ENCODE assay signal across 25 cellular contexts in the genomic region with DNA sequence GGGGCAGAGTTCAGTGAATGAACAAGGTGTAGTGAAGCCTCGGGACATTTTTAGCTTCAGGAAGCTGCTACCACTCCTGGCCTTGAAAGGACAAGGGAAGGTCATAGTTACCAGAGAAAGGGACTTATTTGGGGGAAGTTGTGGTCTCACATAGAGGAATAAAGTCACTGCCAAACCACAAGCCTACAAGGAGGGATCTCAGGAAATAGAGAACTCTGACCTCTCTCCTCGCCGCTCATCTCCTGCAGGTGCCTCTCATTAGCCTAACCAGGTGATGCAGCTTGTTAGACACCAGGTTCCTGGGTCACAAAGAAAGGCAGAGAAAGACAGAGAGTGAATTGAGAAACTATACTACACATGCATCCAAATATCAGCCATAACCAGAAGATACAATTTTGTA. TPM values are rescaled to one million over a fixed set of nuclear protein-coding genes. Genes with fewer than 3 reads are reported as not detected.
DNase-seq lines count a peak whose midpoint lies in the region; TF ChIP-seq lines count a peak whose summit lies in the region.
"Had no signal": no experiment of that assay in that cellular context is flagged by ENCODE, and none has a peak within 500 bp of the region (broad histone marks: within the 10 kb centered on the region; RNA-seq: fewer than 3 reads in every experiment).

No MANE protein-coding gene starts in this region.

- peak overlapping the region; percentile 68 for H3K27ac ChIP-seq in neutrophil
- H3K27ac ChIP-seq: 22Rv1, ascending aorta, dorsolateral prefrontal cortex, GM23248, neural progenitor cell, sigmoid colon, SJCRH30 had no signal

- H3K9me3 ChIP-seq in neutrophil: no peaks in the 10 kb centered on the region
- H3K9me3 ChIP-seq: sigmoid colon, SJCRH30 had no signal

- H3K4me3 ChIP-seq in NB4 (ENCODE audit: low read depth, low read length): no peak overlapping the region
- peak overlapping the region in 1 of 2 experiments; percentile 42 for H3K4me3 ChIP-seq in neutrophil (ENCODE audit: low read depth in 1 of 2, low read length in 1 of 2)
- H3K4me3 ChIP-seq: ascending aorta, dorsolateral prefrontal cortex, GM23248, neural progenitor cell, sigmoid colon, SJCRH30 had no signal

- no peaks in the 10 kb centered on the region for H3K27me3 ChIP-seq in neutrophil
- H3K27me3 ChIP-seq: ascending aorta, dorsolateral prefrontal cortex, sigmoid colon had no signal

- H3K36me3 ChIP-seq in neutrophil: no peaks in the 10 kb centered on the region
- H3K36me3 ChIP-seq: ascending aorta, sigmoid colon, SJCRH30 had no signal

- no peak overlapping the region for H3K4me3 Mint-ChIP-seq in activated CD4-positive, alpha-beta memory T cell treated with anti-CD3 and anti-CD28 coated beads, Interleukin-2, amount 10 ng/mL, durations not matched to agents 7 days and 5 days
- no peak overlapping the region for H3K4me3 Mint-ChIP-seq in activated CD4-positive, alpha-beta memory T cell treated with anti-CD3 and anti-CD28 coated beads for 36 hours
- H3K4me3 Mint-ChIP-seq in activated T-helper 2 cell treated with anti-CD3 and anti-CD28 coated beads, Interferon-gamma antibody, Interleukin-2, Interleukin-4, amounts not matched to agents 10 μg/mL and 5 μg/mL and 100 μg/mL, durations not matched to agents 14 hours and 24 hours and 36 hours (ENCODE audit: low read depth): no peak overlapping the region
- H3K4me3 Mint-ChIP-seq: activated naive CD8-positive, alpha-beta T cell treated with anti-CD3 and anti-CD28 coated beads for 36 hours; CD8-positive, alpha-beta memory T cell; neural progenitor cell; T-helper 17 cell; type B pancreatic cell had no signal

- in situ Hi-C loops in SK-MEL-5 (cut with HindIII; ENCODE audit: low pct_unique_long_range_greater_than_20kb, low sequenced_read_pairs): no loop called here

- intact Hi-C loops in activated CD4-positive, alpha-beta memory T cell treated with anti-CD3 and anti-CD28 coated beads for 36 hours (cut with micrococcal nuclease): no loop called here
- intact Hi-C loops in activated T-helper 2 cell treated with anti-CD3 and anti-CD28 coated beads, Interferon-gamma antibody, Interleukin-2, Interleukin-4, amounts not matched to agents 10 μg/mL and 5 μg/mL and 100 μg/mL, durations not matched to agents 14 hours and 24 hours and 36 hours (cut with micrococcal nuclease): no loop called here

- TF ChIP-seq POLR2A in NB4 (IDR thresholded peaks at IDR 0.05; ENCODE audit: extremely low read depth, insufficient read length): no peak

- H3K36me3 Mint-ChIP-seq in activated CD4-positive, alpha-beta memory T cell treated with anti-CD3 and anti-CD28 coated beads, Interleukin-2, amount 10 ng/mL, durations not matched to agents 7 days and 5 days (ENCODE audit: low read depth): no peaks in the 10 kb centered on the region
- peaks cover 10% of the 10 kb centered on the region for H3K36me3 Mint-ChIP-seq in activated CD4-positive, alpha-beta memory T cell treated with anti-CD3 and anti-CD28 coated beads for 36 hours
- H3K36me3 Mint-ChIP-seq in activated T-helper 2 cell treated with anti-CD3 and anti-CD28 coated beads, Interferon-gamma antibody, Interleukin-2, Interleukin-4, amounts not matched to agents 10 μg/mL and 5 μg/mL and 100 μg/mL, durations not matched to agents 14 hours and 24 hours and 36 hours (ENCODE audit: low read depth): no peaks in the 10 kb centered on the region
- H3K36me3 Mint-ChIP-seq: neural progenitor cell, type B pancreatic cell had no signal

- H3K27me3 Mint-ChIP-seq in activated CD4-positive, alpha-beta memory T cell treated with anti-CD3 and anti-CD28 coated beads, Interleukin-2, amount 10 ng/mL, durations not matched to agents 7 days and 5 days: peaks cover 19% of the 10 kb centered on the region
- peaks cover 30% of the 10 kb centered on the region for H3K27me3 Mint-ChIP-seq in activated CD4-positive, alpha-beta memory T cell treated with anti-CD3 and anti-CD28 coated beads for 36 hours
- H3K27me3 Mint-ChIP-seq in activated T-helper 2 cell treated with anti-CD3 and anti-CD28 coated beads, Interferon-gamma antibody, Interleukin-2, Interleukin-4, amounts not matched to agents 10 μg/mL and 5 μg/mL and 100 μg/mL, durations not matched to agents 14 hours and 24 hours and 36 hours (ENCODE audit: low read depth): peaks cover 21% of the 10 kb centered on the region

- H3K4me1 ChIP-seq in neutrophil (ENCODE audit: control insufficient read depth in 1 of 2, insufficient read depth in 1 of 2, low read depth in 1 of 2, low read length in 1 of 2): peaks cover 33 to 34% of the 10 kb centered on the region in 2 experiments
- H3K4me1 ChIP-seq: ascending aorta, neural progenitor cell, SJCRH30 had no signal

- TF ChIP-seq CTCF in NB4 (IDR thresholded peaks at IDR 0.05; ENCODE audit: low read depth, low read length) (no peak), neutrophil (IDR thresholded peaks at IDR 0.05) (no peak)

- H3K4me1 Mint-ChIP-seq in activated CD4-positive, alpha-beta memory T cell treated with anti-CD3 and anti-CD28 coated beads, Interleukin-2, amount 10 ng/mL, durations not matched to agents 7 days and 5 days: no peaks in the 10 kb centered on the region
- H3K4me1 Mint-ChIP-seq in activated CD4-positive, alpha-beta memory T cell treated with anti-CD3 and anti-CD28 coated beads for 36 hours (ENCODE audit: low read depth): peaks cover 16% of the 10 kb centered on the region
- peaks cover 4% of the 10 kb centered on the region for H3K4me1 Mint-ChIP-seq in activated T-helper 2 cell treated with anti-CD3 and anti-CD28 coated beads, Interferon-gamma antibody, Interleukin-2, Interleukin-4, amounts not matched to agents 10 μg/mL and 5 μg/mL and 100 μg/mL, durations not matched to agents 14 hours and 24 hours and 36 hours (ENCODE audit: low read depth)
- H3K4me1 Mint-ChIP-seq: CD8-positive, alpha-beta memory T cell; neural progenitor cell had no signal

- POLR2A ChIA-PET in activated CD4-positive, alpha-beta memory T cell treated with anti-CD3 and anti-CD28 coated beads, Interleukin-2, amount 10 ng/mL, durations not matched to agents 7 days and 5 days (lab: Charles Lee): no interaction called here
- POLR2A ChIA-PET in activated CD4-positive, alpha-beta memory T cell treated with anti-CD3 and anti-CD28 coated beads for 36 hours (lab: Charles Lee): no interaction called here

- H3K9me3 Mint-ChIP-seq in activated CD4-positive, alpha-beta memory T cell treated with anti-CD3 and anti-CD28 coated beads, Interleukin-2, amount 10 ng/mL, durations not matched to agents 7 days and 5 days: peaks cover 23% of the 10 kb centered on the region
- peaks cover 20% of the 10 kb centered on the region for H3K9me3 Mint-ChIP-seq in activated CD4-positive, alpha-beta memory T cell treated with anti-CD3 and anti-CD28 coated beads for 36 hours
- peaks cover 25% of the 10 kb centered on the region for H3K9me3 Mint-ChIP-seq in activated T-helper 2 cell treated with anti-CD3 and anti-CD28 coated beads, Interferon-gamma antibody, Interleukin-2, Interleukin-4, amounts not matched to agents 10 μg/mL and 5 μg/mL and 100 μg/mL, durations not matched to agents 14 hours and 24 hours and 36 hours

- no peak overlapping the region for H3K27ac Mint-ChIP-seq in activated CD4-positive, alpha-beta memory T cell treated with anti-CD3 and anti-CD28 coated beads, Interleukin-2, amount 10 ng/mL, durations not matched to agents 7 days and 5 days
- no peak overlapping the region for H3K27ac Mint-ChIP-seq in activated CD4-positive, alpha-beta memory T cell treated with anti-CD3 and anti-CD28 coated beads for 36 hours
- H3K27ac Mint-ChIP-seq in activated T-helper 2 cell treated with anti-CD3 and anti-CD28 coated beads, Interferon-gamma antibody, Interleukin-2, Interleukin-4, amounts not matched to agents 10 μg/mL and 5 μg/mL and 100 μg/mL, durations not matched to agents 14 hours and 24 hours and 36 hours: no peak overlapping the region
- H3K27ac Mint-ChIP-seq: activated naive CD8-positive, alpha-beta T cell treated with anti-CD3 and anti-CD28 coated beads for 36 hours; CD8-positive, alpha-beta memory T cell; neural progenitor cell; progenitor cell of endocrine pancreas; T-helper 17 cell; type B pancreatic cell had no signal

- peak; percentile 1 for DNase-seq in activated CD4-positive, alpha-beta memory T cell treated with anti-CD3 and anti-CD28 coated beads, Interleukin-2, amount 10 ng/mL, durations not matched to agents 7 days and 5 days
- no peak for DNase-seq in activated CD4-positive, alpha-beta memory T cell treated with anti-CD3 and anti-CD28 coated beads for 36 hours
- peak; percentile 80 for DNase-seq in NB4 (ENCODE audit: low read depth)
- DNase-seq in SK-MEL-5 (ENCODE audit: low read depth, low spot score): peak; percentile 45
- no peak for DNase-seq in hepatic stellate cell (ENCODE audit: low spot score)
- no peak for DNase-seq in activated T-helper 2 cell treated with anti-CD3 and anti-CD28 coated beads, Interferon-gamma antibody, Interleukin-2, Interleukin-4, amounts not matched to agents 10 μg/mL and 5 μg/mL and 100 μg/mL, durations not matched to agents 14 hours and 24 hours and 36 hours (ENCODE audit: low spot score)
- DNase-seq in NCI-H1694 (lab: John Stamatoyannopoulos, UW): no peak
- DNase-seq: activated naive CD8-positive, alpha-beta T cell treated with anti-CD3 and anti-CD28 coated beads for 36 hours; CD8-positive, alpha-beta memory T cell; dorsolateral prefrontal cortex; GM23248; kidney glomerular epithelial cell; mammary epithelial cell; NCI-H2081; NCI-H226; NCI-H774; sigmoid colon; SJCRH30; T-helper 17 cell had no signal

- CTCF ChIA-PET in activated CD4-positive, alpha-beta memory T cell treated with anti-CD3 and anti-CD28 coated beads, Interleukin-2, amount 10 ng/mL, durations not matched to agents 7 days and 5 days (lab: Charles Lee): no interaction called here
- CTCF ChIA-PET in activated CD4-positive, alpha-beta memory T cell treated with anti-CD3 and anti-CD28 coated beads for 36 hours (lab: Charles Lee): interaction anchor here (0.9 kb wide), 1 partner anchor 19 kb away, joined by 3 read pairs; no protein-coding TSS in a partner anchor

RNA-seq across cellular contexts. Expression of a gene that starts 14.3 kb away (rescaled TPM):
- 10 to 100 TPM; 33.9 to 36.8 TPM for total RNA-seq in activated CD4-positive, alpha-beta memory T cell treated with anti-CD3 and anti-CD28 coated beads, Interleukin-2, amount 10 ng/mL, durations not matched to agents 7 days and 5 days
- 10 to 100 TPM; 30.0 to 32.1 TPM for total RNA-seq in activated CD4-positive, alpha-beta memory T cell treated with anti-CD3 and anti-CD28 coated beads for 36 hours
- total RNA-seq in SK-MEL-5 (2014; rRNA removed; shearing (Covaris generic)): 33.5 and 36.0 TPM in 2 replicates
- 90.3 and 90.9 TPM in 2 replicates for polyA plus RNA-seq in SK-MEL-5 (2015; cell fraction: cytosol; rRNA removed)
- polyA plus RNA-seq in SK-MEL-5 (2015; cell fraction: nucleus; rRNA removed): 49.5 and 57.4 TPM in 2 replicates
- 33.6 and 35.0 TPM in 2 replicates for total RNA-seq in activated T-helper 2 cell treated with anti-CD3 and anti-CD28 coated beads, Interferon-gamma antibody, Interleukin-2, Interleukin-4, amounts not matched to agents 10 μg/mL and 5 μg/mL and 100 μg/mL, durations not matched to agents 14 hours and 24 hours and 36 hours

Comparison
In these comparisons a context has a peak if more than half of its experiments do, and no peak if none do; other contexts are left out.
1. DNase-seq: peak in activated CD4-positive, alpha-beta memory T cell treated with anti-CD3 and anti-CD28 coated beads, Interleukin-2, amount 10 ng/mL, durations not matched to agents 7 days and 5 days (single experiment), NB4 (single experiment) and SK-MEL-5 (single experiment); none in activated CD4-positive, alpha-beta memory T cell treated with anti-CD3 and anti-CD28 coated beads for 36 hours (single experiment), hepatic stellate cell (single experiment), activated T-helper 2 cell treated with anti-CD3 and anti-CD28 coated beads, Interferon-gamma antibody, Interleukin-2, Interleukin-4, amounts not matched to agents 10 μg/mL and 5 μg/mL and 100 μg/mL, durations not matched to agents 14 hours and 24 hours and 36 hours (single experiment) and NCI-H1694 (single experiment).